Comparison of ENCODE assay signal across 12 cellular contexts in genomic region chr10:79984851-79985250, GRCh38. TPM values are rescaled to one million over a fixed set of nuclear protein-coding genes. Genes with fewer than 3 reads are reported as not detected.
DNase-seq lines count a peak whose midpoint lies in the region; ATAC-seq, FAIRE-seq and TF ChIP-seq lines count a peak whose summit lies in the region.
"Had no signal": no experiment of that assay in that cellular context is flagged by ENCODE, and none has a peak within 500 bp of the region (broad histone marks: within the 10 kb centered on the region; RNA-seq: fewer than 3 reads in every experiment).

No MANE protein-coding gene starts in this region.

- H3K9ac ChIP-seq in GM12878 (ENCODE audit: control insufficient read depth, insufficient read depth, low read length) = no peak overlapping the region

- H3K27me3 ChIP-seq in GM12878 (replicated peaks in 1 of 2; ENCODE audit: control insufficient read depth in 2 of 2, insufficient read depth in 2 of 2, low read length in 1 of 2) (peaks cover 4 to 8% of the 10 kb centered on the region in 2 experiments; a peak in 3 of 4 replicates), dorsolateral prefrontal cortex (peaks cover 0 to 37% (median 0%) of the 10 kb centered on the region in 45 donors)

- no peaks in the 10 kb centered on the region for H3K4me1 ChIP-seq in GM12878 (ENCODE audit: control insufficient read depth, insufficient read depth, low read length)

- no peaks in the 10 kb centered on the region for H3K36me3 Mint-ChIP-seq in progenitor cell of endocrine pancreas (ENCODE audit: insufficient read depth)

- no peaks in the 10 kb centered on the region for H3K9me3 ChIP-seq in GM12878 (replicated peaks; ENCODE audit: control insufficient read depth, insufficient read depth, low read length)

- SMC1A ChIA-PET in GM12878 (lab: Charles Lee; ENCODE audit: uncharacterized antibody, unreplicated experiment) = no interaction called here

- H3K4me3 Mint-ChIP-seq in progenitor cell of endocrine pancreas (ENCODE audit: low read depth) = no peak overlapping the region
- H3K4me3 Mint-ChIP-seq: naive B cell had no signal

- DNase-seq in activated CD4-positive, alpha-beta T cell treated with anti-CD3 and anti-CD28 coated beads for 48 hours = peak; percentile 85
- no peak for DNase-seq in activated CD4-positive, alpha-beta T cell treated with anti-CD3 and anti-CD28 coated beads for 1 hour
- no peak for DNase-seq in GM12878 (ENCODE audit: low read depth, low spot score)
- DNase-seq in stimulated activated CD8-positive, alpha-beta memory T cell treated with anti-CD3 and anti-CD28 coated beads, Interleukin-7, amount 100 ng/mL, for 48 hours (ENCODE audit: extremely low read depth in 1 of 2, low read depth in 1 of 2) = peak; percentile 46 to 74
- no peak for DNase-seq in midbrain (lab: John Stamatoyannopoulos, UW)
- no peak for DNase-seq in progenitor cell of endocrine pancreas (ENCODE audit: low spot score, unreplicated experiment)
- DNase-seq in dorsolateral prefrontal cortex = no peak
- DNase-seq: IMR-90, naive B cell, Right ventricle myocardium superior had no signal

- FAIRE-seq in GM12878 (lab: Jason Lieb, UNC) = no peak
- FAIRE-seq: GM12891 had no signal

- peaks cover 59% of the 10 kb centered on the region for H3K27me3 Mint-ChIP-seq in progenitor cell of endocrine pancreas

- TF ChIP-seq EP300 in GM12878 (IDR thresholded peaks at IDR 0.05; ENCODE audit: borderline replicate concordance in 1 of 2, control insufficient read depth in 1 of 2, low read depth in 2 of 2, low read length in 2 of 2) = no peak

- TF ChIP-seq CTCF in GM12878 (IDR thresholded peaks at IDR 0.05 in 2 of 3, conservative IDR thresholded peaks at IDR 0.05 in 1 of 3; ENCODE audit: control insufficient read depth in 2 of 3, extremely low read depth in 1 of 3, insufficient read depth in 1 of 3, low read depth in 3 of 3, low read length in 3 of 3) (no peak), progenitor cell of endocrine pancreas (IDR thresholded peaks at IDR 0.05; ENCODE audit: unreplicated experiment) (no peak), dorsolateral prefrontal cortex (IDR thresholded peaks at IDR 0.05 in 54 of 56, conservative IDR thresholded peaks at IDR 0.05 in 2 of 56; ENCODE audit: low read depth in 1 of 56, partially characterized antibody in 56 of 56) (no peak)

- no peaks in the 10 kb centered on the region for H4K20me1 ChIP-seq in GM12878 (ENCODE audit: control insufficient read depth, insufficient read depth)

- no peak overlapping the region for H3K27ac Mint-ChIP-seq in progenitor cell of endocrine pancreas
- H3K27ac Mint-ChIP-seq: naive B cell had no signal

- peaks cover 8% of the 10 kb centered on the region for H3K9me3 Mint-ChIP-seq in progenitor cell of endocrine pancreas (ENCODE audit: low read depth)

- H2AFZ ChIP-seq in GM12878 (ENCODE audit: control insufficient read depth, low read depth, low read length) = no peak overlapping the region

- no peak overlapping the region for H3K4me3 ChIP-seq in GM12878
- no peak overlapping the region for H3K4me3 ChIP-seq in dorsolateral prefrontal cortex

- CTCF ChIA-PET in GM12878 (lab: Yijun Ruan, JAX) = no interaction called here

- ATAC-seq in HG03108 (IDR thresholded peaks at IDR 0.05; ENCODE audit: unreplicated experiment) (peak; percentile 62), GM12878 (peak; percentile 59)

- H3K79me2 ChIP-seq in GM12878 (ENCODE audit: control insufficient read depth, insufficient read depth, low read length) = no peaks in the 10 kb centered on the region

- POLR2A ChIA-PET in GM12878 (lab: Charles Lee) = no interaction called here

- under 1% methylated on average over 9 of the region's 9 CpGs for WGBS in GM12878 (ENCODE audit: insufficient coverage, insufficient replicate concordance, low lambda C conversion rate, missing lambda C conversion rate)

- intact Hi-C loops in GM12878 (cut with micrococcal nuclease; ENCODE audit: unreplicated experiment) = no loop called here
- intact Hi-C loops in dorsolateral prefrontal cortex (cut with DNase I) = no loop called here

- no peaks in the 10 kb centered on the region for H3K4me1 Mint-ChIP-seq in progenitor cell of endocrine pancreas (ENCODE audit: low read depth)

- no peaks in the 10 kb centered on the region for H3K36me3 ChIP-seq in GM12878 (ENCODE audit: control insufficient read depth in 2 of 2, insufficient read depth in 2 of 2, low read length in 1 of 2)

- no peak for TF ChIP-seq RAD21 in GM12878 (IDR thresholded peaks at IDR 0.05; ENCODE audit: insufficient read depth, low read depth, low read length)

- RAD21 ChIA-PET in GM12878 (lab: Charles Lee; ENCODE audit: unreplicated experiment) = no interaction called here

- BruUV-seq in GM12878 (replicated peaks; lab: Mats Ljungman, UMichigan) = no TSS peak

- no peak for TF ChIP-seq POLR2A in GM12878 (IDR thresholded peaks at IDR 0.05; ENCODE audit: low read depth, low read length)

- H3K4me2 ChIP-seq in GM12878 (ENCODE audit: control insufficient read depth, insufficient read depth) = no peak overlapping the region

- in situ Hi-C loops in GM12878 (cut with MboI) = no loop called here

- no peak overlapping the region for H3K27ac ChIP-seq in GM12878 (ENCODE audit: control insufficient read depth, insufficient read depth)
- no peak overlapping the region for H3K27ac ChIP-seq in dorsolateral prefrontal cortex

TF ChIP-seq in GM12878, 131 proteins besides CTCF, POLR2A, EP300 and RAD21:
- TF ChIP-seq BHLHE40 (IDR thresholded peaks at IDR 0.05; ENCODE audit: borderline replicate concordance in 1 of 2, low read depth in 2 of 2, low read length in 1 of 2) (peak in 1 of 2 experiments; percentile 21; a peak in 1 of 4 replicates), JUNB (IDR thresholded peaks at IDR 0.05) (no peak)

RNA-seq across cellular contexts. Expression of gene SFTPD, which starts 35.9 kb away (rescaled TPM):
- total RNA-seq in GM12878 (2013; cell fraction: nucleolus; rRNA removed) = not detected in 2 replicates
- not detected in 2 replicates for total RNA-seq in GM12878 (2014; rRNA removed)
- not detected in 2 replicates for total RNA-seq in GM12878 (2014; rRNA removed; fragmentation: Illumina TruSeq; extraction: Trizol)
- total RNA-seq in GM12878 (2021) = 0.24 and 0.31 TPM in 2 replicates
- not detected for polyA plus RNA-seq in GM12878 (2011; ENCODE audit: low read depth)
- polyA plus RNA-seq in GM12878 (2011; rRNA removed) = not detected in 2 replicates
- polyA plus RNA-seq in GM12878 (2011; cell fraction: cytosol; rRNA removed) = not detected in 2 replicates
- not detected in 2 replicates for polyA plus RNA-seq in GM12878 (2011; cell fraction: nucleus; rRNA removed)
- polyA plus RNA-seq in GM12878 (2012) = not detected in 2 replicates
- polyA plus RNA-seq in GM12878 (2014; fragmentation: Illumina TruSeq; extraction: Trizol) = not detected in 2 replicates
- not detected for polyA plus RNA-seq in GM12878 (2014; fragmentation: Nextera tagmentation; extraction: Ambion mirVana)
- polyA plus RNA-seq in GM12878 (2014; rRNA removed) = not detected in 2 replicates
- not detected for polyA plus RNA-seq in GM12878 (2016; fragmentation: Nextera tagmentation; extraction: Ambion mirVana)
- polyA minus RNA-seq in GM12878 (2011; rRNA and poly(A)+ RNA removed) = not detected in 2 replicates
- polyA minus RNA-seq in GM12878 (2011; cell fraction: cytosol; rRNA and poly(A)+ RNA removed) = not detected in 2 replicates
- polyA minus RNA-seq in GM12878 (2011; cell fraction: nucleus; rRNA and poly(A)+ RNA removed) = not detected in 2 replicates
- 0.29 and 0.40 TPM in 2 replicates for total RNA-seq in progenitor cell of endocrine pancreas
- 1 to 10 TPM in 105 of 120 experiments, under 1 TPM in 15; 0.40 to 5.5 (median 2.3) TPM for total RNA-seq in dorsolateral prefrontal cortex
- total RNA-seq: IMR-90 had no signal
- polyA plus RNA-seq: IMR-90 had no signal

Comparison
In these comparisons a context has a peak if more than half of its experiments do, and no peak if none do; other contexts are left out.
1. DNase-seq: peak in activated CD4-positive, alpha-beta T cell treated with anti-CD3 and anti-CD28 coated beads for 48 hours (single experiment) and stimulated activated CD8-positive, alpha-beta memory T cell treated with anti-CD3 and anti-CD28 coated beads, Interleukin-7, amount 100 ng/mL, for 48 hours (2 of 2); none in activated CD4-positive, alpha-beta T cell treated with anti-CD3 and anti-CD28 coated beads for 1 hour (single experiment), GM12878 (single experiment), midbrain (single experiment), progenitor cell of endocrine pancreas (single experiment) and dorsolateral prefrontal cortex (0 of 10).